Comparison of ENCODE assay signal across 16 cellular contexts in genomic region chr3:178513539-178514410, GRCh38. TPM values are rescaled to one million over a fixed set of nuclear protein-coding genes. Genes with fewer than 3 reads are reported as not detected.
DNase-seq lines count a peak whose midpoint lies in the region; ATAC-seq and TF ChIP-seq lines count a peak whose summit lies in the region.
"Had no signal": no experiment of that assay in that cellular context is flagged by ENCODE, and none has a peak within 500 bp of the region (broad histone marks: within the 10 kb centered on the region; RNA-seq: fewer than 3 reads in every experiment).

No MANE protein-coding gene starts in this region.

- H3K36me3 ChIP-seq in adipocyte (ENCODE audit: control insufficient read depth, insufficient read depth, low read length, severe bottlenecking), result no peaks in the 10 kb centered on the region
- no peaks in the 10 kb centered on the region for H3K36me3 ChIP-seq in vagina
- no peaks in the 10 kb centered on the region for H3K36me3 ChIP-seq in esophagus squamous epithelium
- H3K36me3 ChIP-seq: thoracic aorta had no signal

- no peaks in the 10 kb centered on the region for H3K27me3 ChIP-seq in adipocyte (replicated peaks; ENCODE audit: control insufficient read depth, insufficient read depth, low read length)
- H3K27me3 ChIP-seq in vagina, result no peaks in the 10 kb centered on the region
- no peaks in the 10 kb centered on the region for H3K27me3 ChIP-seq in esophagus squamous epithelium

- peak overlapping the region; percentile 35 for H3K27ac ChIP-seq in vagina
- no peak overlapping the region for H3K27ac ChIP-seq in esophagus squamous epithelium
- H3K27ac ChIP-seq: thoracic aorta had no signal

- WGBS in esophagus squamous epithelium, 2 donors, result 60 to 68% methylated on average over 3 of the region's 3 CpGs

- ATAC-seq in Right ventricle myocardium superior (ENCODE audit: poor library complexity), result peak; percentile 27
- ATAC-seq in HG02852 (IDR thresholded peaks at IDR 0.05; ENCODE audit: unreplicated experiment), result peak; percentile 16
- ATAC-seq in GM21515 (IDR thresholded peaks at IDR 0.05; ENCODE audit: unreplicated experiment), result no peak
- ATAC-seq in HG03135 (IDR thresholded peaks at IDR 0.05; ENCODE audit: unreplicated experiment), result no peak
- ATAC-seq: activated naive CD8-positive, alpha-beta T cell treated with anti-CD3 and anti-CD28 coated beads, Interleukin-2, amount 50 U/mL, for 24 hours had no signal

- no peaks in the 10 kb centered on the region for H3K9me3 ChIP-seq in adipocyte (ENCODE audit: control insufficient read depth, low read length)
- no peaks in the 10 kb centered on the region for H3K9me3 ChIP-seq in vagina
- no peaks in the 10 kb centered on the region for H3K9me3 ChIP-seq in esophagus squamous epithelium
- H3K9me3 ChIP-seq: thoracic aorta had no signal

- H3K4me1 ChIP-seq in adipocyte (ENCODE audit: control insufficient read depth, insufficient read depth, low read length), result no peaks in the 10 kb centered on the region
- H3K4me1 ChIP-seq in vagina, result no peaks in the 10 kb centered on the region
- no peaks in the 10 kb centered on the region for H3K4me1 ChIP-seq in esophagus squamous epithelium

- TF ChIP-seq POLR2A in vagina (IDR thresholded peaks at IDR 0.05) (no peak), esophagus squamous epithelium (IDR thresholded peaks at IDR 0.05) (no peak)

- TF ChIP-seq CTCF in vagina (IDR thresholded peaks at IDR 0.05), result no peak
- TF ChIP-seq CTCF in esophagus squamous epithelium (IDR thresholded peaks at IDR 0.05), result no peak

- H3K4me3 ChIP-seq in adipocyte (ENCODE audit: low read length) (no peak overlapping the region), vagina (no peak overlapping the region), esophagus squamous epithelium (no peak overlapping the region)
- H3K4me3 ChIP-seq: skin epidermis, thoracic aorta had no signal

- DNase-seq in Right ventricle myocardium superior (no peak), cardiac septum (ENCODE audit: low spot score) (no peak), adipocyte (ENCODE audit: low read depth) (peak; percentile 72), vagina (ENCODE audit: extremely low spot score in 2 of 2) (no peak), esophagus squamous epithelium (lab: John Stamatoyannopoulos, UW) (no peak)
- DNase-seq: activated naive CD8-positive, alpha-beta T cell treated with anti-CD3 and anti-CD28 coated beads, Interleukin-2, amount 50 U/mL, for 24 hours; dermis blood vessel endothelial cell; DMS79; GOT3; KG1; OCI-M1 had no signal

- no peak overlapping the region for H3K9ac ChIP-seq in adipocyte (ENCODE audit: low read length)

- intact Hi-C loops in Right ventricle myocardium superior (cut with DNase I), result no loop called here
- intact Hi-C loops in cardiac septum (cut with DNase I), result no loop called here
- intact Hi-C loops in vagina (cut with DNase I), result no loop called here
- intact Hi-C loops in esophagus squamous epithelium (cut with DNase I), result no loop called here

RNA-seq across cellular contexts. Expression of gene KCNMB2, which starts 22.5 kb away (rescaled TPM):
- total RNA-seq in Right ventricle myocardium superior (2.6 TPM), cardiac septum (3.8 TPM), vagina (1.5 TPM), esophagus squamous epithelium (under 1 TPM in 1 of 4 donors, not detected in 3; 0.19 TPM)
- total RNA-seq: dermis blood vessel endothelial cell, thoracic aorta had no signal

Comparison
In these comparisons a context has a peak if more than half of its experiments do, and no peak if none do; other contexts are left out.
1. ATAC-seq: peak in Right ventricle myocardium superior (single experiment) and HG02852 (single experiment); none in GM21515 (single experiment) and HG03135 (single experiment).